Comparison of ENCODE assay signal across 8 cellular contexts in the genomic region with DNA sequence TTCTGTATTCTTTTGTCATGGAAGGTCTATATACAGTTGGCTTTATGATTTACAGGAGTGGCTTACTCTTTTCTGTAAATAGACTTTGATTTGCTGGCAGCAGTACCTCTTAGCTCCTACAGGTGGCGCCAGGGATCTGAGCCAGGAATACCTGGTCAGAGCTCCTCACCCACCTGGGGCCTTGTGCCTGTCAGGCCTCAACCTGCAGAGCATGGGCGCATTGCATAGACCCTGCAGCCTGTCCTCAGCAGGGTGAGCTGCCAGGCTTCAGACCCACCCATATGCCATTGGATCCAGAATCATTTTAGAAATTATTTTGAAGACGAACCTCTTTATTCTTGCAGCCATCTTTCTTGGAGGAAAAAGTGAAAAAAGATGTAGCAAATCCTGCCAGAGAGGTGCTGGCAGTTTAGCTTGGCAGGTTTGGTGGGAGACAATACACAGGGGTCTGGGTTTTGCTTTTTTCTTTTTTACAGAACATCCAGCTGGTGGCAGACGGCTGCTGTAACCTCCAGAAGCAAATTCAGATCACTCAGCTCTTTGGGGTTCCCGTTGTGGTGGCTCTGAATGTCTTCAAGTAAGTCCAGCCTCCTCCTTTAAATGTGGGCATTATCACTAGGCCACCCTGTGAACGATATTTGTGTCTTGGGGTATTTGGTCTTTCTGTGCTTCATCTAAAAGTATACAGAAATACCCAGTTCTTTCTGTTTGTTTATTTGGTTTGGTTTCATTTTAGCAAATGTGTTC.
DNase-seq lines count a peak whose midpoint lies in the region; ATAC-seq, FAIRE-seq and TF ChIP-seq lines count a peak whose summit lies in the region.

No MANE protein-coding gene starts in this region.

- no peaks in the 10 kb centered on the region for H3K36me3 Mint-ChIP-seq in glutamatergic neuron (ENCODE audit: unreplicated experiment)

- H3K79me2 ChIP-seq in parathyroid adenoma = no peaks in the 10 kb centered on the region

- no peak overlapping the region for H3K27ac ChIP-seq in C4-2B
- H3K27ac ChIP-seq in parathyroid adenoma = no peak overlapping the region

- no peaks in the 10 kb centered on the region for H3K9me3 Mint-ChIP-seq in glutamatergic neuron (ENCODE audit: unreplicated experiment)

- H3K4me1 Mint-ChIP-seq in glutamatergic neuron (ENCODE audit: low read depth, unreplicated experiment) = peaks cover 11% of the 10 kb centered on the region

- no peak overlapping the region for H3K27ac Mint-ChIP-seq in glutamatergic neuron (ENCODE audit: unreplicated experiment)

- peaks cover 7% of the 10 kb centered on the region for H3K4me1 ChIP-seq in parathyroid adenoma

- DNase-seq in RPMI7951 (ENCODE audit: low read depth) = peak; percentile 54
- peak; percentile 38 for DNase-seq in activated effector memory CD4-positive, alpha-beta T cell treated with Interleukin-2 at 50 U/mL for 16 hours
- peak; percentile 77 for DNase-seq in glutamatergic neuron
- peak; percentile 58 for DNase-seq in urothelium cell line (ENCODE audit: low spot score)

- TF ChIP-seq CTCF in C4-2B (conservative IDR thresholded peaks at IDR 0.05) = peak; percentile 96
- peak; percentile 98 for TF ChIP-seq CTCF in glutamatergic neuron (IDR thresholded peaks at IDR 0.05; ENCODE audit: partially characterized antibody, unreplicated experiment)
- peak; percentile 97 for TF ChIP-seq CTCF in parathyroid adenoma (IDR thresholded peaks at IDR 0.05)

- no peak overlapping the region for H3K9ac ChIP-seq in parathyroid adenoma

- TF ChIP-seq EP300 in Ishikawa (IDR thresholded peaks at IDR 0.05; ENCODE audit: borderline replicate concordance) = 0 out of 2 replicates have a peak, but pooled peaks have one; percentile 18

- no peak overlapping the region for H3K4me2 ChIP-seq in parathyroid adenoma (ENCODE audit: low read length)

- no peak for FAIRE-seq in urothelium cell line (lab: Jason Lieb, UNC)

- peak; percentile 95 for TF ChIP-seq RAD21 in Ishikawa (IDR thresholded peaks at IDR 0.05; ENCODE audit: low read depth)

- no peak overlapping the region for H3K4me3 ChIP-seq in parathyroid adenoma (ENCODE audit: low read depth, low read length)

- no peaks in the 10 kb centered on the region for H3K27me3 Mint-ChIP-seq in glutamatergic neuron (ENCODE audit: unreplicated experiment)

- no peak overlapping the region for H2AFZ ChIP-seq in parathyroid adenoma

- ATAC-seq in GM19372 (IDR thresholded peaks at IDR 0.05; ENCODE audit: low read depth, unreplicated experiment) = peak; percentile 79

- H3K4me3 Mint-ChIP-seq in glutamatergic neuron (ENCODE audit: unreplicated experiment) = no peak overlapping the region

- no peaks in the 10 kb centered on the region for H3K27me3 ChIP-seq in parathyroid adenoma (ENCODE audit: control insufficient read depth, insufficient read depth, low read length)

- H3K9me3 ChIP-seq in parathyroid adenoma (ENCODE audit: control insufficient read depth, low read length) = no peaks in the 10 kb centered on the region

- no peaks in the 10 kb centered on the region for H3K36me3 ChIP-seq in parathyroid adenoma (ENCODE audit: control insufficient read depth, insufficient read depth, low read length)

TF ChIP-seq in Ishikawa, 13 proteins besides CTCF, POLR2A, EP300 and RAD21:
- TF ChIP-seq, protein P1, sequence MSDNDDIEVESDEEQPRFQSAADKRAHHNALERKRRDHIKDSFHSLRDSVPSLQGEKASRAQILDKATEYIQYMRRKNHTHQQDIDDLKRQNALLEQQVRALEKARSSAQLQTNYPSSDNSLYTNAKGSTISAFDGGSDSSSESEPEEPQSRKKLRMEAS (IDR thresholded peaks at IDR 0.05) = peak; percentile 36; the same call in 1 of the 2 replicates
- TF ChIP-seq YY1 (IDR thresholded peaks at IDR 0.05; ENCODE audit: low read depth) (no peak), ZBTB7A (IDR thresholded peaks at IDR 0.05; ENCODE audit: low read depth) (no peak)
